8 cellular contexts compared by ENCODE assay signal in genomic region chr1:42957229-42957879, GRCh38. TPM values are rescaled to one million over a fixed set of nuclear protein-coding genes. Genes with fewer than 3 reads are reported as not detected.
DNase-seq lines count a peak whose midpoint lies in the region; ATAC-seq and TF ChIP-seq lines count a peak whose summit lies in the region.

No MANE protein-coding gene starts in this region.

- H3K14ac ChIP-seq in IMR-90 (replicated peaks; ENCODE audit: low read depth, low read length), result peak overlapping the region; percentile 92

- H4K91ac ChIP-seq in IMR-90 (ENCODE audit: insufficient read depth, low read depth, low read length), result peak overlapping the region; percentile 38; the same call in 1 of the 2 replicates

- peak overlapping the region; percentile 90 for H3K9ac ChIP-seq in IMR-90 (ENCODE audit: low read depth, low read length)

- H2BK20ac ChIP-seq in IMR-90 (ENCODE audit: low read depth, low read length), result peak overlapping the region; percentile 44; the same call in 1 of the 2 replicates

- peak overlapping the region in 1 of 2 experiments; percentile 66; a peak in 2 of 4 replicates for H4K8ac ChIP-seq in IMR-90 (ENCODE audit: low read depth in 2 of 2, low read length in 2 of 2)

- H4K20me1 ChIP-seq in IMR-90 (ENCODE audit: insufficient read depth, low read length), result peaks cover 60% of the 10 kb centered on the region

- H2BK15ac ChIP-seq in IMR-90 (ENCODE audit: low read depth, low read length), result 0 out of 3 replicates have a peak overlapping the region, but pooled peaks have one; percentile 16

- H2BK5ac ChIP-seq in IMR-90 (ENCODE audit: low read depth, low read length, poor library complexity, severe bottlenecking), result peak overlapping the region; percentile 75

- peak overlapping the region; percentile 94 for H2AK9ac ChIP-seq in IMR-90 (replicated peaks; ENCODE audit: low read depth, low read length, poor library complexity)

- H3K9me1 ChIP-seq in IMR-90 (ENCODE audit: insufficient read depth, low read length), result peaks cover 40% of the 10 kb centered on the region

- dilution Hi-C loops in IMR-90 (cut with HindIII; ENCODE audit: low sequenced_read_pairs, unreplicated experiment), result no loop called here

- H3K4me3 Mint-ChIP-seq in memory B cell, result peak overlapping the region; percentile 94

- DNase-seq in A673 (ENCODE audit: low spot score) (no peak), IMR-90 (no peak), body of pancreas (no peak), memory B cell (ENCODE audit: low spot score in 2 of 2) (no peak), upper lobe of left lung (peak in 1 of 2 donors; percentile 71), NCI-H345 (lab: John Stamatoyannopoulos, UW) (no peak)

- TF ChIP-seq CTCF in A673 (conservative IDR thresholded peaks at IDR 0.05; ENCODE audit: low read depth, low read length) (no peak), IMR-90 (conservative IDR thresholded peaks at IDR 0.05; ENCODE audit: low read depth, low read length) (no peak), body of pancreas (IDR thresholded peaks at IDR 0.05) (no peak), upper lobe of left lung (IDR thresholded peaks at IDR 0.05) (no peak)

- peak overlapping the region; percentile 35; the same call in 1 of the 2 replicates for H2AK5ac ChIP-seq in IMR-90 (ENCODE audit: low read depth, low read length)

- peaks cover 6% of the 10 kb centered on the region for H3K4me1 ChIP-seq in A673 (ENCODE audit: insufficient read depth, low read length, poor library complexity, severe bottlenecking)
- peaks cover 44% of the 10 kb centered on the region for H3K4me1 ChIP-seq in IMR-90 (ENCODE audit: control insufficient read depth, insufficient read depth, low read length)
- H3K4me1 ChIP-seq in body of pancreas, result peaks cover 20% of the 10 kb centered on the region
- H3K4me1 ChIP-seq in upper lobe of left lung, result peaks cover 25 to 51% (median 28%) of the 10 kb centered on the region in 4 donors

- POLR2A ChIA-PET in A673 (lab: Charles Lee; ENCODE audit: low non-redundant PET) (interaction anchor here (0.8 kb wide), 1 partner anchor 149 kb away, joined by 8 read pairs; no protein-coding TSS in a partner anchor), IMR-90 (lab: Charles Lee; ENCODE audit: unreplicated experiment) (interaction anchor here (0.5 kb wide), 1 partner anchor 125 kb away, joined by 10 read pairs; no protein-coding TSS in a partner anchor)

- H3K27me3 ChIP-seq in A673 (replicated peaks; ENCODE audit: insufficient read depth, low read depth, low read length, poor library complexity) (no peaks in the 10 kb centered on the region), IMR-90 (ENCODE audit: control insufficient read depth, insufficient read depth, low read length) (no peaks in the 10 kb centered on the region), body of pancreas (no peaks in the 10 kb centered on the region), upper lobe of left lung (no peaks in the 10 kb centered on the region)

- H3K4ac ChIP-seq in IMR-90 (ENCODE audit: low read depth, low read length), result peak overlapping the region; percentile 67

- peak overlapping the region; percentile 91 for H3K23ac ChIP-seq in IMR-90 (ENCODE audit: low read depth, low read length)

- WGBS in IMR-90 (ENCODE audit: extremely low coverage in 2 of 2, insufficient read length in 1 of 2), 2 experiments, result 20% methylated on average over 2 of the region's 26 CpGs; no CpG with 5 or more reads in 1 of the 2 experiments
- 54 to 62% methylated on average over 22 to 26 of the region's 26 CpGs for WGBS in body of pancreas, 2 donors
- 62 to 79% methylated on average over 18 to 26 of the region's 26 CpGs for WGBS in upper lobe of left lung, 2 donors

- peak overlapping the region; percentile 90 for H3K27ac Mint-ChIP-seq in memory B cell

- intact Hi-C loops in A673 (cut with micrococcal nuclease; ENCODE audit: unreplicated experiment), result no loop called here
- intact Hi-C loops in IMR-90 (cut with micrococcal nuclease), result no loop called here
- intact Hi-C loops in body of pancreas (cut with DNase I), result no loop called here

- no peaks in the 10 kb centered on the region for H3K36me3 ChIP-seq in A673 (ENCODE audit: insufficient read depth, low read length, poor library complexity, severe bottlenecking)
- peaks cover 32% of the 10 kb centered on the region for H3K36me3 ChIP-seq in IMR-90 (ENCODE audit: control insufficient read depth, insufficient read depth, low read length)
- H3K36me3 ChIP-seq in body of pancreas (replicated peaks in 1 of 2; ENCODE audit: insufficient read depth in 1 of 2, low read depth in 2 of 2), result no peaks in the 10 kb centered on the region
- H3K36me3 ChIP-seq in upper lobe of left lung, result no peaks in the 10 kb centered on the region

- no peaks in the 10 kb centered on the region for H3K9me3 ChIP-seq in A673 (ENCODE audit: low read depth, low read length, poor library complexity, severe bottlenecking)
- no peaks in the 10 kb centered on the region for H3K9me3 ChIP-seq in IMR-90 (ENCODE audit: control insufficient read depth, insufficient read depth, low read length)
- H3K9me3 ChIP-seq in body of pancreas, result no peaks in the 10 kb centered on the region
- no peaks in the 10 kb centered on the region for H3K9me3 ChIP-seq in upper lobe of left lung

- H3K9me3 Mint-ChIP-seq in memory B cell, result no peaks in the 10 kb centered on the region

- no peak for TF ChIP-seq RAD21 in IMR-90 (IDR thresholded peaks at IDR 0.05; ENCODE audit: low read length)

- peak overlapping the region; percentile 52 for H3K18ac ChIP-seq in IMR-90 (ENCODE audit: low read depth, low read length)

- peaks cover 17 to 54% of the 10 kb centered on the region in 2 experiments for H3K79me1 ChIP-seq in IMR-90 (ENCODE audit: low read depth in 1 of 2, low read length in 2 of 2)

- CTCF ChIA-PET in A673 (lab: Charles Lee) (no interaction called here), IMR-90 (lab: Yijun Ruan, JAX) (interaction anchor here (1.0 to 1.1 kb wide), 2 partner anchors 13 to 116 kb away, joined by 3 to 4 read pairs; no protein-coding TSS in a partner anchor)

- in situ Hi-C loops in IMR-90 (cut with MboI; ENCODE audit: low sequenced_read_pairs), result no loop called here

- H3K4me1 Mint-ChIP-seq in memory B cell, result peaks cover 39% of the 10 kb centered on the region

- peak overlapping the region; percentile 56 for H2AFZ ChIP-seq in IMR-90 (replicated peaks; ENCODE audit: low read length, poor library complexity)

- H3K36me3 Mint-ChIP-seq in memory B cell, result peaks cover 13% of the 10 kb centered on the region

- TF ChIP-seq POLR2A in IMR-90 (IDR thresholded peaks at IDR 0.05; ENCODE audit: low read depth, low read length) (no peak; the same call in 1 of the 2 replicates), body of pancreas (IDR thresholded peaks at IDR 0.05) (no peak), upper lobe of left lung (IDR thresholded peaks at IDR 0.05) (no peak)

- peak overlapping the region; percentile 37; the same call in 1 of the 2 replicates for H3K56ac ChIP-seq in IMR-90 (ENCODE audit: extremely low read depth, insufficient read depth, low read length)

- BruUV-seq in A673 (replicated peaks; lab: Mats Ljungman, UMichigan) (no TSS peak), IMR-90 (replicated peaks; lab: Mats Ljungman, UMichigan) (no TSS peak)

- TF ChIP-seq EP300 in upper lobe of left lung (IDR thresholded peaks at IDR 0.05), result no peak

- H3K4me3 ChIP-seq in A673 (ENCODE audit: low read depth, low read length, poor library complexity, severe bottlenecking), result peak overlapping the region; percentile 76
- H3K4me3 ChIP-seq in IMR-90 (ENCODE audit: insufficient read depth, low read depth, low read length), result peak overlapping the region; percentile 91
- peak overlapping the region in 1 of 2 donors; percentile 65 for H3K4me3 ChIP-seq in body of pancreas
- peak overlapping the region; percentile 21 to 87 (median 72) for H3K4me3 ChIP-seq in upper lobe of left lung

- H3K4me2 ChIP-seq in IMR-90 (ENCODE audit: low read depth, low read length), result peak overlapping the region; percentile 96

- no peak for ATAC-seq in IMR-90 (ENCODE audit: low read depth)
- ATAC-seq in body of pancreas, result no peak
- ATAC-seq in memory B cell (ENCODE audit: low read depth), result no peak
- no peak for ATAC-seq in upper lobe of left lung (ENCODE audit: low FRiP score in 2 of 2)
- no peak for ATAC-seq in GM21447 (IDR thresholded peaks at IDR 0.05; ENCODE audit: unreplicated experiment)
- ATAC-seq in HG02870 (IDR thresholded peaks at IDR 0.05; ENCODE audit: unreplicated experiment), result no peak

- peak overlapping the region; percentile 11; the same call in 1 of the 2 replicates for H4K5ac ChIP-seq in IMR-90 (ENCODE audit: low read depth, low read length)

- peak overlapping the region; percentile 32; the same call in 1 of the 2 replicates for H2BK120ac ChIP-seq in IMR-90 (ENCODE audit: low read depth, low read length)

- peak overlapping the region; percentile 82 for H3K27ac ChIP-seq in A673 (ENCODE audit: low read depth, low read length, poor library complexity, severe bottlenecking)
- H3K27ac ChIP-seq in IMR-90 (ENCODE audit: insufficient read depth, low read length), result peak overlapping the region; percentile 89
- H3K27ac ChIP-seq in body of pancreas, result peak overlapping the region in 3 of 4 donors; percentile 60 to 88 (median 81)
- H3K27ac ChIP-seq in upper lobe of left lung, result peak overlapping the region; percentile 50 to 85 (median 78)

- no peaks in the 10 kb centered on the region for H3K27me3 Mint-ChIP-seq in memory B cell

TF ChIP-seq in IMR-90, 13 proteins besides CTCF, POLR2A, EP300 and RAD21 (continues in another document):
- TF ChIP-seq MXI1 (IDR thresholded peaks at IDR 0.05; ENCODE audit: borderline replicate concordance, low read depth, low read length) (no peak), CHD1 (IDR thresholded peaks at IDR 0.05; ENCODE audit: low read depth, low read length) (no peak), RCOR1 (IDR thresholded peaks at IDR 0.05; ENCODE audit: insufficient replicate concordance, low read length) (no peak), NFE2L2 (IDR thresholded peaks at IDR 0.05; ENCODE audit: low read depth, low read length) (no peak), BHLHE40 (IDR thresholded peaks at IDR 0.05; ENCODE audit: low read depth, low read length) (no peak), FOS (IDR thresholded peaks at IDR 0.05; ENCODE audit: low read depth, low read length) (no peak), CEBPB (IDR thresholded peaks at IDR 0.05; ENCODE audit: low read depth, low read length) (no peak)

RNA-seq across cellular contexts. Expression of gene SLC2A1, which starts 1.3 kb away (rescaled TPM):
- total RNA-seq in A673 (2021), result 36.7 and 43.2 TPM in 2 replicates
- 203 and 395 TPM in 2 replicates for total RNA-seq in IMR-90 (2012; rRNA removed)
- 200 and 208 TPM in 2 replicates for polyA plus RNA-seq in IMR-90 (2012; rRNA removed)
- 557 and 944 TPM in 2 replicates for polyA plus RNA-seq in IMR-90 (2012; cell fraction: cytosol; rRNA removed)
- 202 and 690 TPM in 2 replicates for polyA plus RNA-seq in IMR-90 (2012; cell fraction: nucleus; rRNA removed; ENCODE audit: low replicate concordance)
- 10 to 100 TPM in 1 of 2 donors, 1 to 10 TPM in 1; 4.2 to 13.2 TPM for total RNA-seq in body of pancreas
- 10 to 100 TPM in 3 of 6 donors, 1 to 10 TPM in 3; 6.3 to 24.3 (median 10.5) TPM for total RNA-seq in upper lobe of left lung
